In the genomic region with DNA sequence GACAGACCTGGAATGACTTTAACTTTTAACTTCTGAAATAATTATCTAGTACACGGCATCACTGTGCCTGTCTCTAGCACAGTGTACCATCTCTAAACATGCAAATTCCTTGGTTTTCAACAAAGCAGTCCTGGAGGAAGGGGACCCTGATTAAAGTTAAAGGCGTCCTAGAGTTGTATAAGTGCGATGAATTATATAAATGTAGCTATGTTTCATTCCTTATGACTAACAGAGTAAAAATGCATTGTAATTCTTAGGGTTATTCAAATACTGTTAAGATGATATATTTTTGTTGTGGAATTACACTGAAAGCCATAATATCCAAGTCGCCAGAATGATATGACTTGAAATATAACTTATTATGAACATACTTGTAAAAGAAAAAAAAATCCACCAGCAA, we compare ENCODE assay signal across 27 cellular contexts.
"Had no signal": no experiment of that assay in that cellular context is flagged by ENCODE, and none has a peak within 500 bp of the region (broad histone marks: within the 10 kb centered on the region; RNA-seq: fewer than 3 reads in every experiment).

No MANE protein-coding gene starts in this region.

- DNase-seq: dermis blood vessel endothelial cell; effector memory CD4-positive, alpha-beta T cell; heart left ventricle; left cardiac atrium; left lung; mesenchymal stem cell; mucosa of descending colon; naive B cell; nucleus accumbens; stimulated activated CD4-positive, alpha-beta T cell treated with anti-CD3 and anti-CD28 coated beads, Interleukin-2, amount 100 ng/mL, for 24 hours; stimulated activated CD4-positive, alpha-beta T cell treated with anti-CD3 and anti-CD28 coated beads, Interleukin-4, amount 100 ng/mL, for 24 hours; stimulated activated naive CD4-positive, alpha-beta T cell treated with Interleukin-2 at 50 U/mL for 16 hours; stomach; thyroid gland; trophoblast cell had no signal

- H3K4me2 ChIP-seq: hepatocyte, neural progenitor cell had no signal

- H3K27me3 Mint-ChIP-seq: natural killer cell treated with Interleukin-12 subunit alpha and Interleukin-12 subunit beta and Interleukin-15 and Interleukin-18, amount 100 ng/mL, for 72 hours had no signal

- H3K4me1 Mint-ChIP-seq: stimulated activated effector memory CD8-positive, alpha-beta T cell treated with anti-CD3 and anti-CD28 coated beads, Interleukin-12 subunit alpha, Interleukin-12 subunit beta, amount 100 ng/mL, for 72 hours had no signal

- H3K4me1 ChIP-seq: esophagus muscularis mucosa, foreskin keratinocyte, gastroesophageal sphincter, heart left ventricle, left lung, prostate gland, right atrium auricular region, stomach, thyroid gland, vagina had no signal

- H3K4me3 Mint-ChIP-seq: mesothelial cell of epicardium; naive B cell; natural killer cell treated with Interleukin-12 subunit alpha and Interleukin-12 subunit beta and Interleukin-15 and Interleukin-18, amount 100 ng/mL, for 72 hours; neural progenitor cell; stimulated activated effector memory CD8-positive, alpha-beta T cell treated with anti-CD3 and anti-CD28 coated beads, Interleukin-12 subunit alpha, Interleukin-12 subunit beta, amount 100 ng/mL, for 72 hours had no signal

- H3K36me3 ChIP-seq: esophagus muscularis mucosa, gastroesophageal sphincter, heart left ventricle, left lung, neural progenitor cell, prostate gland, right atrium auricular region, stomach, thyroid gland, vagina had no signal

- H3K27me3 ChIP-seq: esophagus muscularis mucosa, foreskin keratinocyte, gastroesophageal sphincter, heart left ventricle, hepatocyte, left lung, neural progenitor cell, right atrium auricular region, stomach, thyroid gland, vagina had no signal

- H3K79me2 ChIP-seq: hepatocyte had no signal

- H3K9me3 ChIP-seq: esophagus muscularis mucosa, gastroesophageal sphincter, heart left ventricle, left lung, mucosa of descending colon, prostate gland, right atrium auricular region, stomach, thyroid gland, vagina had no signal

- H3K36me3 Mint-ChIP-seq: mesothelial cell of epicardium; naive B cell; neural progenitor cell; stimulated activated effector memory CD8-positive, alpha-beta T cell treated with anti-CD3 and anti-CD28 coated beads, Interleukin-12 subunit alpha, Interleukin-12 subunit beta, amount 100 ng/mL, for 72 hours had no signal

- H3K27ac ChIP-seq: esophagus muscularis mucosa, foreskin keratinocyte, gastroesophageal sphincter, heart left ventricle, hepatocyte, left lung, neural progenitor cell, prostate gland, right atrium auricular region, stomach, thyroid gland, vagina had no signal

- H3K9ac ChIP-seq: neural progenitor cell had no signal

- H2AFZ ChIP-seq: hepatocyte, neural progenitor cell had no signal

- ATAC-seq: foreskin keratinocyte; gastroesophageal sphincter; heart left ventricle; left cardiac atrium; left lung; mucosa of descending colon; natural killer cell treated with Interleukin-12 subunit alpha and Interleukin-12 subunit beta and Interleukin-15 and Interleukin-18, amount 100 ng/mL, for 72 hours; sciatic nerve; stimulated activated effector memory CD8-positive, alpha-beta T cell treated with anti-CD3 and anti-CD28 coated beads, Interleukin-12 subunit alpha, Interleukin-12 subunit beta, amount 100 ng/mL, for 72 hours had no signal

- H3K4me3 ChIP-seq: esophagus muscularis mucosa, gastroesophageal sphincter, heart left ventricle, hepatocyte, left lung, mucosa of descending colon, neural progenitor cell, prostate gland, right atrium auricular region, stomach, thyroid gland, vagina had no signal

- H3K27ac Mint-ChIP-seq: mesothelial cell of epicardium; naive B cell; natural killer cell treated with Interleukin-12 subunit alpha and Interleukin-12 subunit beta and Interleukin-15 and Interleukin-18, amount 100 ng/mL, for 72 hours; neural progenitor cell; stimulated activated effector memory CD8-positive, alpha-beta T cell treated with anti-CD3 and anti-CD28 coated beads, Interleukin-12 subunit alpha, Interleukin-12 subunit beta, amount 100 ng/mL, for 72 hours had no signal

- H3K9me3 Mint-ChIP-seq: mesothelial cell of epicardium, neural progenitor cell had no signal
